Comparison of ENCODE assay signal across 8 cellular contexts in the genomic region with DNA sequence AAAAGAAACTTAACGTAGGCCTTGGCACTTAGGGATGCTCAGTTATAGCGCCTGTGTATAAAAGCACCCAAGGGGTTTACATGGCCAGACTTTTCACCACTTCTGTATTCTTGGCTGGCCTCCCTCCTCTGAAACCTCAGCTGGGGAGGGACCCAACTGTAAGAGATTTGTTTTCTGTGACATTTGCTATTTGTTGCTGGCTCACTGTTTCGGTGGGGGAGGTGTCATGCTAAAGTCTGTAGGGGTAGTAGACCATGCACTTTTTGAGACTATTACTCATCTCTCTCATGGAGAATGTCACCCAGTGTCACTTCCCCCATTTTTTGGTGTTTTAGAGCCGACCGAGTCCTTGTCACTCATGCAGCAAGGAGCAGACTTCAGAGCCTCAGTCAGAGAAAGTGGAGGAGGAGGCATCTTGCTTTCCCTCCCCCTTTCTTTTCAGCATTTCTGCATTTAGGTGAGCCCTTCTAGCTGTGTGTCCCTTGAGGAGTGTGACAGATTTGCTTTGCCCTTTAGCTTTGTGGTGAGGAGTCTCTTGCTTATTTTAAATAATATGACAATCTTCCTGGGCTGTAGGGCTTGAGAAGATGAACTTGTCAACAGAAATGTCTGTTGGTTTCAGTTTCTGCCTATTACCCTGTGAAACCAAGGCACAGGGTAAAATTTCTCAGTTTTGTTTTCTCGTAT.
DNase-seq lines count a peak whose midpoint lies in the region; ATAC-seq and TF ChIP-seq lines count a peak whose summit lies in the region.

No MANE protein-coding gene starts in this region.

- H3K4me3 Mint-ChIP-seq in activated CD8-positive, alpha-beta T cell treated with anti-CD3 and anti-CD28 coated beads, Interleukin-2, amount 10 ng/mL, durations not matched to agents 7 days and 5 days, result peak overlapping the region; percentile 53
- H3K4me3 Mint-ChIP-seq in natural killer cell treated with Interleukin-12 subunit alpha and Interleukin-12 subunit beta and Interleukin-15 and Interleukin-18, amount 100 ng/mL, for 72 hours, result peak overlapping the region; percentile 78

- peaks cover 14% of the 10 kb centered on the region for H3K9me3 Mint-ChIP-seq in activated CD8-positive, alpha-beta T cell treated with anti-CD3 and anti-CD28 coated beads, Interleukin-2, amount 10 ng/mL, durations not matched to agents 7 days and 5 days (ENCODE audit: insufficient read depth)
- peaks cover 10% of the 10 kb centered on the region for H3K9me3 Mint-ChIP-seq in natural killer cell treated with Interleukin-12 subunit alpha and Interleukin-12 subunit beta and Interleukin-15 and Interleukin-18, amount 100 ng/mL, for 72 hours

- no peaks in the 10 kb centered on the region for H3K9me3 ChIP-seq in breast epithelium

- intact Hi-C loops in breast epithelium (cut with DNase I; ENCODE audit: low total_unique reads), result no loop called here

- peak; percentile 58 for DNase-seq in activated naive CD4-positive, alpha-beta T cell treated with Interleukin-2 at 50 U/mL for 16 hours
- DNase-seq in activated naive CD4-positive, alpha-beta T cell (lab: John Stamatoyannopoulos, UW), result no peak
- peak; percentile 60 for DNase-seq in activated CD8-positive, alpha-beta T cell treated with anti-CD3 and anti-CD28 coated beads, Interleukin-2, amount 10 ng/mL, durations not matched to agents 7 days and 5 days
- peak; percentile 71 for DNase-seq in natural killer cell treated with Interleukin-12 subunit alpha and Interleukin-12 subunit beta and Interleukin-15 and Interleukin-18, amount 100 ng/mL, for 72 hours (ENCODE audit: low spot score)
- no peak for DNase-seq in epidermal melanocyte (ENCODE audit: insufficient read length, low spot score)
- DNase-seq in NCI-H82 treated with DMSO at 0.1 percent for 48 hours (lab: John Stamatoyannopoulos, UW; ENCODE audit: unreplicated experiment), result no peak
- no peak for DNase-seq in breast epithelium (ENCODE audit: low spot score in 2 of 2)

- H3K4me1 Mint-ChIP-seq in activated CD8-positive, alpha-beta T cell treated with anti-CD3 and anti-CD28 coated beads, Interleukin-2, amount 10 ng/mL, durations not matched to agents 7 days and 5 days (ENCODE audit: low read depth), result peaks cover 49% of the 10 kb centered on the region
- peaks cover 68 to 75% of the 10 kb centered on the region in 2 donors for H3K4me1 Mint-ChIP-seq in natural killer cell treated with Interleukin-12 subunit alpha and Interleukin-12 subunit beta and Interleukin-15 and Interleukin-18, amount 100 ng/mL, for 72 hours (ENCODE audit: low read depth in 2 of 2)

- peaks cover 25% of the 10 kb centered on the region for H3K36me3 Mint-ChIP-seq in activated CD8-positive, alpha-beta T cell treated with anti-CD3 and anti-CD28 coated beads, Interleukin-2, amount 10 ng/mL, durations not matched to agents 7 days and 5 days (ENCODE audit: low read depth)
- H3K36me3 Mint-ChIP-seq in natural killer cell treated with Interleukin-12 subunit alpha and Interleukin-12 subunit beta and Interleukin-15 and Interleukin-18, amount 100 ng/mL, for 72 hours, result peaks cover 22% of the 10 kb centered on the region

- H3K27me3 ChIP-seq in breast epithelium, result no peaks in the 10 kb centered on the region

- H3K4me1 ChIP-seq in breast epithelium, result no peaks in the 10 kb centered on the region

- H3K4me3 ChIP-seq in breast epithelium, result no peak overlapping the region

- H3K27me3 Mint-ChIP-seq in activated CD8-positive, alpha-beta T cell treated with anti-CD3 and anti-CD28 coated beads, Interleukin-2, amount 10 ng/mL, durations not matched to agents 7 days and 5 days (ENCODE audit: low read depth), result no peaks in the 10 kb centered on the region
- H3K27me3 Mint-ChIP-seq in natural killer cell treated with Interleukin-12 subunit alpha and Interleukin-12 subunit beta and Interleukin-15 and Interleukin-18, amount 100 ng/mL, for 72 hours, result no peaks in the 10 kb centered on the region

- no peaks in the 10 kb centered on the region for H3K36me3 ChIP-seq in breast epithelium

- peak; percentile 97 for ATAC-seq in HG03196 (IDR thresholded peaks at IDR 0.05; ENCODE audit: unreplicated experiment)
- peak; percentile 80 for ATAC-seq in activated CD8-positive, alpha-beta T cell treated with anti-CD3 and anti-CD28 coated beads, Interleukin-2, amount 10 ng/mL, durations not matched to agents 7 days and 5 days
- ATAC-seq in natural killer cell treated with Interleukin-12 subunit alpha and Interleukin-12 subunit beta and Interleukin-15 and Interleukin-18, amount 100 ng/mL, for 72 hours, result peak; percentile 92 to 95

- CTCF ChIA-PET in activated CD8-positive, alpha-beta T cell treated with anti-CD3 and anti-CD28 coated beads, Interleukin-2, amount 10 ng/mL, durations not matched to agents 7 days and 5 days (lab: Charles Lee), result interaction anchor here (0.9 to 4.8 kb wide), 9 partner anchors 9 to 384 kb away, joined by 3 to 48 read pairs (median 5); no protein-coding TSS in a partner anchor

- TF ChIP-seq CTCF in breast epithelium (IDR thresholded peaks at IDR 0.05), result no peak

- H3K27ac Mint-ChIP-seq in activated CD8-positive, alpha-beta T cell treated with anti-CD3 and anti-CD28 coated beads, Interleukin-2, amount 10 ng/mL, durations not matched to agents 7 days and 5 days, result peak overlapping the region; percentile 93
- peak overlapping the region; percentile 76 to 88 for H3K27ac Mint-ChIP-seq in natural killer cell treated with Interleukin-12 subunit alpha and Interleukin-12 subunit beta and Interleukin-15 and Interleukin-18, amount 100 ng/mL, for 72 hours

- no peak for TF ChIP-seq POLR2A in breast epithelium (IDR thresholded peaks at IDR 0.05)

- H3K27ac ChIP-seq in breast epithelium, result no peak overlapping the region

- POLR2A ChIA-PET in activated CD8-positive, alpha-beta T cell treated with anti-CD3 and anti-CD28 coated beads, Interleukin-2, amount 10 ng/mL, durations not matched to agents 7 days and 5 days (lab: Charles Lee), result interaction anchor here (0.6 to 1.4 kb wide), 8 partner anchors 11 to 1049 kb away, joined by 3 to 6 read pairs (median 3); a partner anchor contains a TSS

Comparison
In these comparisons a context has a peak if more than half of its experiments do, and no peak if none do; other contexts are left out.
1. DNase-seq: peak in activated naive CD4-positive, alpha-beta T cell treated with Interleukin-2 at 50 U/mL for 16 hours (single experiment), activated CD8-positive, alpha-beta T cell treated with anti-CD3 and anti-CD28 coated beads, Interleukin-2, amount 10 ng/mL, durations not matched to agents 7 days and 5 days (single experiment) and natural killer cell treated with Interleukin-12 subunit alpha and Interleukin-12 subunit beta and Interleukin-15 and Interleukin-18, amount 100 ng/mL, for 72 hours (single experiment); none in activated naive CD4-positive, alpha-beta T cell (0 of 4), epidermal melanocyte (single experiment), NCI-H82 treated with DMSO at 0.1 percent for 48 hours (single experiment) and breast epithelium (0 of 2).
2. Peak in every context shown above with its lines, with median percentiles within 50 percentile points of each other: ATAC-seq.